In genomic region chr2:85537600-85538506, GRCh38 we compare ENCODE assay signal across 8 cellular contexts. TPM values are rescaled to one million over a fixed set of nuclear protein-coding genes. Genes with fewer than 3 reads are reported as not detected.
DNase-seq lines count a peak whose midpoint lies in the region; ATAC-seq and TF ChIP-seq lines count a peak whose summit lies in the region.

No MANE protein-coding gene starts in this region.

- H3K27ac ChIP-seq in psoas muscle = peak overlapping the region; percentile 99

- peaks cover 35% of the 10 kb centered on the region for H3K4me1 ChIP-seq in psoas muscle

- H3K27me3 ChIP-seq in psoas muscle (ENCODE audit: insufficient read depth in 3 of 3, low read length in 2 of 3) = no peaks in the 10 kb centered on the region

- ATAC-seq in psoas muscle = peak; percentile 20 to 44 (median 21)
- no peak for ATAC-seq in GM19467 (IDR thresholded peaks at IDR 0.05; ENCODE audit: unreplicated experiment)
- no peak for ATAC-seq in HG02759 (IDR thresholded peaks at IDR 0.05; ENCODE audit: unreplicated experiment)

- peak; percentile 85 for DNase-seq in DMS53 (lab: John Stamatoyannopoulos, UW)
- peak; percentile 52 for DNase-seq in HuH-7 (ENCODE audit: low spot score)
- peak; percentile 62 to 75 for DNase-seq in SHP77 (lab: John Stamatoyannopoulos, UW)
- no peak for DNase-seq in astrocyte of the cerebellum (ENCODE audit: low read depth)
- peak in 46 of 51 donors; percentile 11 to 84 (median 53) for DNase-seq in hypothalamus (lab: John Stamatoyannopoulos, UW)
- peak; percentile 52 to 79 for DNase-seq in psoas muscle

- peak overlapping the region; percentile 82 for H3K4me3 ChIP-seq in astrocyte of the cerebellum (ENCODE audit: low read depth, low read length)
- peak overlapping the region; percentile 89 for H3K4me3 ChIP-seq in psoas muscle

- H3K9me3 ChIP-seq in psoas muscle = no peaks in the 10 kb centered on the region

- WGBS in psoas muscle, 3 donors = 1 to 4% (median 1%) methylated on average over 35 of the region's 35 CpGs

- intact Hi-C loops in psoas muscle (cut with DNase I) = loop anchor here (2.0 kb wide), 1 partner anchor 33 kb away; no protein-coding TSS in a partner anchor

- peaks cover 15 to 26% of the 10 kb centered on the region in 2 donors for H3K36me3 ChIP-seq in psoas muscle (ENCODE audit: insufficient read depth in 1 of 2, low read depth in 1 of 2)

- TF ChIP-seq CTCF in astrocyte of the cerebellum (IDR thresholded peaks at IDR 0.05; ENCODE audit: low read depth, low read length, missing control alignments) = peak; percentile 31
- no peak for TF ChIP-seq CTCF in psoas muscle (IDR thresholded peaks at IDR 0.05)

- in situ Hi-C loops in astrocyte of the cerebellum (cut with HindIII; ENCODE audit: low sequenced_read_pairs) = loop anchor here (5.0 kb wide), 1 partner anchor 116 kb away; no protein-coding TSS in a partner anchor

RNA-seq across cellular contexts. Expression of gene MAT2A, which starts 1.1 kb away (rescaled TPM):
- total RNA-seq in psoas muscle = 100 to 1,000 TPM; 127 to 356 (median 183) TPM
- polyA plus RNA-seq in psoas muscle = 100 to 1,000 TPM in 2 of 3 donors, 10 to 100 TPM in 1; 55.9 to 252 (median 134) TPM

RNA-seq across cellular contexts. Expression of gene GGCX, which starts 23.4 kb away (rescaled TPM):
- 10 to 100 TPM; 20.1 to 25.3 (median 22.1) TPM for total RNA-seq in psoas muscle
- 10 to 100 TPM; 19.0 to 35.6 (median 30.7) TPM for polyA plus RNA-seq in psoas muscle

RNA-seq across cellular contexts. Expression of gene VAMP8, which starts 39.5 kb away (rescaled TPM):
- total RNA-seq in psoas muscle = 10 to 100 TPM; 11.7 to 15.7 (median 12.4) TPM
- 10 to 100 TPM; 16.6 to 25.4 (median 23.2) TPM for polyA plus RNA-seq in psoas muscle

RNA-seq across cellular contexts. Expression of gene VAMP5, which starts 46.4 kb away (rescaled TPM):
- 10 to 100 TPM; 58.1 to 95.0 (median 83.2) TPM for total RNA-seq in psoas muscle
- 100 to 1,000 TPM; 106 to 149 (median 128) TPM for polyA plus RNA-seq in psoas muscle

RNA-seq across cellular contexts. Expression of gene RNF181, which starts 57.7 kb away (rescaled TPM):
- 100 to 1,000 TPM in 1 of 4 donors, 10 to 100 TPM in 3; 84.7 to 107 (median 90.0) TPM for total RNA-seq in psoas muscle
- 100 to 1,000 TPM; 156 to 212 (median 184) TPM for polyA plus RNA-seq in psoas muscle

Comparison
In these comparisons a context has a peak if more than half of its experiments do, and no peak if none do; other contexts are left out.
1. ATAC-seq: peak in psoas muscle (4 of 4); none in GM19467 (single experiment) and HG02759 (single experiment).